ENCODE assay signal across 11 cellular contexts in genomic region chr19:29668746-29669609, GRCh38. TPM values are rescaled to one million over a fixed set of nuclear protein-coding genes. Genes with fewer than 3 reads are reported as not detected.
DNase-seq lines count a peak whose midpoint lies in the region; FAIRE-seq and TF ChIP-seq lines count a peak whose summit lies in the region.
"Had no signal": no experiment of that assay in that cellular context is flagged by ENCODE, and none has a peak within 500 bp of the region (broad histone marks: within the 10 kb centered on the region; RNA-seq: fewer than 3 reads in every experiment).

No MANE protein-coding gene starts in this region.

- peak; percentile 41 for DNase-seq in Caki2 (ENCODE audit: low read depth)
- peak; percentile 37 for DNase-seq in bronchial epithelial cell (ENCODE audit: low read depth)
- DNase-seq in retinal pigment epithelial cell (ENCODE audit: low read depth) = no peak
- DNase-seq in HAP-1 (ENCODE audit: low spot score in 2 of 2) = no peak
- DNase-seq in SK-N-DZ (ENCODE audit: low spot score) = no peak
- no peak for DNase-seq in retina
- DNase-seq in NCI-H2081 treated with DMSO at 0.1 percent for 48 hours (lab: John Stamatoyannopoulos, UW) = no peak
- DNase-seq: colonic mucosa; NCI-H1436 treated with DMSO at 0.1 percent for 48 hours; stimulated activated CD4-positive, alpha-beta T cell treated with anti-CD3 and anti-CD28 coated beads, Interleukin-4, amount 100 ng/mL, for 4 hours had no signal

- no peak for FAIRE-seq in bronchial epithelial cell (lab: Jason Lieb, UNC)

- TF ChIP-seq CTCF in bronchial epithelial cell (IDR thresholded peaks at IDR 0.05; ENCODE audit: insufficient read depth, low read length, severe bottlenecking) (peak; percentile 36), retinal pigment epithelial cell (conservative IDR thresholded peaks at IDR 0.05; ENCODE audit: low read depth, low read length) (peak; percentile 30)

- H3K4me1 ChIP-seq in HAP-1 = peaks cover 6% of the 10 kb centered on the region

- H3K27ac ChIP-seq in KOPT-K1 (ENCODE audit: low read depth, low read length, poor library complexity, severe bottlenecking) = peak overlapping the region; percentile 80

- H3K36me3 ChIP-seq in KOPT-K1 (ENCODE audit: insufficient read depth, low read length) (peaks cover 7% of the 10 kb centered on the region), bronchial epithelial cell (ENCODE audit: control insufficient read depth, insufficient read depth, low read length) (no peaks in the 10 kb centered on the region), HAP-1 (replicated peaks) (no peaks in the 10 kb centered on the region)
- H3K36me3 ChIP-seq: colonic mucosa had no signal

- in situ Hi-C loops in Caki2 (cut with HindIII; ENCODE audit: low pct_unique_long_range_greater_than_20kb, low sequenced_read_pairs) (no loop called here), HAP-1 (cut with MboI; ENCODE audit: low sequenced_read_pairs) (no loop called here)

- no peaks in the 10 kb centered on the region for H3K9me3 ChIP-seq in KOPT-K1 (ENCODE audit: insufficient read depth, low read length, poor library complexity, severe bottlenecking)
- no peaks in the 10 kb centered on the region for H3K9me3 ChIP-seq in HAP-1
- H3K9me3 ChIP-seq: colonic mucosa had no signal

- H3K27me3 ChIP-seq in bronchial epithelial cell (ENCODE audit: control insufficient read depth, insufficient read depth, low read length) = no peaks in the 10 kb centered on the region
- no peaks in the 10 kb centered on the region for H3K27me3 ChIP-seq in HAP-1 (ENCODE audit: low read depth)
- H3K27me3 ChIP-seq: colonic mucosa had no signal

- H3K4me3 ChIP-seq in bronchial epithelial cell (ENCODE audit: low read depth, low read length) = no peak overlapping the region
- H3K4me3 ChIP-seq in retinal pigment epithelial cell (ENCODE audit: low read length) = no peak overlapping the region
- H3K4me3 ChIP-seq in HAP-1 = no peak overlapping the region
- H3K4me3 ChIP-seq: colonic mucosa had no signal

RNA-seq across cellular contexts. Expression of gene PLEKHF1, which starts 3.7 kb away (rescaled TPM):
- 27.5 and 31.4 TPM in 2 replicates for total RNA-seq in Caki2 (2014; rRNA removed; shearing (Covaris generic); ENCODE audit: low replicate concordance)
- total RNA-seq in bronchial epithelial cell = 11.9 and 23.4 TPM in 2 replicates
- polyA plus RNA-seq in SK-N-DZ (2014; cell fraction: cytosol; rRNA removed) = 3.3 and 4.2 TPM in 2 replicates
- polyA plus RNA-seq in SK-N-DZ (2014; cell fraction: nucleus; rRNA removed) = 2.6 and 3.7 TPM in 2 replicates

RNA-seq across cellular contexts. Expression of gene C19orf12, which starts 46.1 kb away (rescaled TPM):
- 20.9 and 49.2 TPM in 2 replicates for total RNA-seq in Caki2 (2014; rRNA removed; shearing (Covaris generic); ENCODE audit: low replicate concordance)
- total RNA-seq in bronchial epithelial cell = 9.0 and 9.7 TPM in 2 replicates
- 41.4 and 47.5 TPM in 2 replicates for polyA plus RNA-seq in SK-N-DZ (2014; cell fraction: cytosol; rRNA removed)
- 30.3 and 31.3 TPM in 2 replicates for polyA plus RNA-seq in SK-N-DZ (2014; cell fraction: nucleus; rRNA removed)

Comparison
In these comparisons a context has a peak if more than half of its experiments do, and no peak if none do; other contexts are left out.
1. DNase-seq: peak in Caki2 (single experiment) and bronchial epithelial cell (single experiment); none in retinal pigment epithelial cell (single experiment), HAP-1 (0 of 2), SK-N-DZ (single experiment), retina (single experiment) and NCI-H2081 treated with DMSO at 0.1 percent for 48 hours (single experiment).